ENCODE assay signal across 16 cellular contexts in the genomic region with DNA sequence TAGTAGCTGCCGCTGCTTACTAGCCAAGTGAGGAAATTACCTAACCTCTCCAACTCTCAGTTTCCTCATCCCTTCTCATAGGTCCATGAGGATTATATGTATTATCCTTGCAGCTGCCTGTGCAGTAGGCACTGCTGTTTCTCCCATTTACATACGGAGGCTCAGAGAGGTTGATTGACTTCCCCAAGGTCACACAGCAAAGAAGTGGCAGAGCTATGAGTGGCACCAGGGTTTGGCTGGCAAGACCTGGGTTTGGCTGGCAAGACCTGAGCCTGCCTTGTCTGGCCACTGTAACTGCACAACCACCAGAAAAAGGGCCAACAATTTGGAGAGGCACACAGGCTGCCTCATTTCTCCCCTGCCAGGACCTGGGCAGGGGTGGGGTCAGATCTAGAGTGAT. TPM values are rescaled to one million over a fixed set of nuclear protein-coding genes. Genes with fewer than 3 reads are reported as not detected.
DNase-seq lines count a peak whose midpoint lies in the region; ATAC-seq and TF ChIP-seq lines count a peak whose summit lies in the region.
"Had no signal": no experiment of that assay in that cellular context is flagged by ENCODE, and none has a peak within 500 bp of the region (broad histone marks: within the 10 kb centered on the region; RNA-seq: fewer than 3 reads in every experiment).

No MANE protein-coding gene starts in this region.

- H3K36me3 ChIP-seq in MM.1S (replicated peaks; ENCODE audit: insufficient read depth, low read length) (no peaks in the 10 kb centered on the region), neural cell (ENCODE audit: insufficient read depth, low read length) (no peaks in the 10 kb centered on the region)
- H3K36me3 ChIP-seq: BE2C, SJCRH30 had no signal

- no peak overlapping the region for H3K9ac ChIP-seq in MM.1S (ENCODE audit: low read length)
- H3K9ac ChIP-seq in neural cell (ENCODE audit: low read length), result peak overlapping the region; percentile 90

- no peak for DNase-seq in CD4-positive, alpha-beta T cell
- DNase-seq in MM.1S (no peak), caudate nucleus (lab: John Stamatoyannopoulos, UW) (no peak), SK-N-DZ (ENCODE audit: low spot score) (no peak), UCSD-AML1 (lab: John Stamatoyannopoulos, UW; ENCODE audit: unreplicated experiment) (no peak)
- no peak for DNase-seq in activated effector memory CD4-positive, alpha-beta T cell treated with Interleukin-2 at 50 U/mL for 16 hours
- DNase-seq: BE2C, GF-D8, Kasumi-1, NCI-H1436, NCI-H2029 treated with DMSO at 0.1 percent for 48 hours, NCI-H510A, SJCRH30 had no signal

- H3K4me2 ChIP-seq in MM.1S (ENCODE audit: low read depth, low read length) (no peak overlapping the region), neural cell (ENCODE audit: low read length) (no peak overlapping the region)

- H3K27me3 Mint-ChIP-seq in CD4-positive, alpha-beta T cell, result peaks cover 10% of the 10 kb centered on the region

- no peak overlapping the region for H3K4me3 ChIP-seq in MM.1S (ENCODE audit: low read length)
- H3K4me3 ChIP-seq in neural cell (ENCODE audit: low read length), result no peak overlapping the region
- H3K4me3 ChIP-seq: SJCRH30 had no signal

- CTCF ChIA-PET in CD4-positive, alpha-beta T cell (lab: Charles Lee), result interaction anchor here (1.4 kb wide), 1 partner anchor 10 kb away, joined by 5 read pairs; no protein-coding TSS in a partner anchor

- intact Hi-C loops in CD4-positive, alpha-beta T cell (cut with DNase I, micrococcal nuclease), result no loop called here

- no peak overlapping the region for H3K27ac ChIP-seq in CD4-positive, alpha-beta T cell (ENCODE audit: low read depth, low read length)
- H3K27ac ChIP-seq in MM.1S (ENCODE audit: low read length) (peak overlapping the region; percentile 12; the same call in 1 of the 2 replicates), caudate nucleus (ENCODE audit: low read depth, low read length) (peak overlapping the region; percentile 98), neural cell (ENCODE audit: low read length) (peak overlapping the region; percentile 100)
- H3K27ac ChIP-seq: SJCRH30 had no signal

- peak overlapping the region; percentile 39 for H3K4me3 Mint-ChIP-seq in CD4-positive, alpha-beta T cell
- H3K4me3 Mint-ChIP-seq: CD8-positive, alpha-beta T cell had no signal

- H3F3A ChIP-seq in MM.1S (ENCODE audit: insufficient read depth, low read length), result peaks cover 10% of the 10 kb centered on the region
- peaks cover 25% of the 10 kb centered on the region for H3F3A ChIP-seq in neural cell (ENCODE audit: insufficient read depth, low read length, poor library complexity, severe bottlenecking)

- H3K4me1 ChIP-seq in MM.1S (ENCODE audit: low read length), result peaks cover 34% of the 10 kb centered on the region

- H2AFZ ChIP-seq in MM.1S (ENCODE audit: low read length) (no peak overlapping the region), neural cell (ENCODE audit: low read depth, low read length) (no peak overlapping the region)

- peaks cover 17% of the 10 kb centered on the region for H3K4me1 Mint-ChIP-seq in CD4-positive, alpha-beta T cell (ENCODE audit: low read depth)

- H3K27ac Mint-ChIP-seq in CD4-positive, alpha-beta T cell, result no peak overlapping the region
- H3K27ac Mint-ChIP-seq: CD8-positive, alpha-beta T cell had no signal

- H4K20me1 ChIP-seq in MM.1S (ENCODE audit: insufficient read depth, low read length) (no peaks in the 10 kb centered on the region), neural cell (ENCODE audit: insufficient read depth) (peaks cover 4% of the 10 kb centered on the region)

- no peak for TF ChIP-seq EP300 in neural cell (conservative IDR thresholded peaks at IDR 0.05; ENCODE audit: poor library complexity, severe bottlenecking)

- H3K36me3 Mint-ChIP-seq in CD4-positive, alpha-beta T cell (ENCODE audit: low read depth), result no peaks in the 10 kb centered on the region
- H3K36me3 Mint-ChIP-seq: CD8-positive, alpha-beta T cell had no signal

- POLR2A ChIA-PET in CD4-positive, alpha-beta T cell (lab: Charles Lee), result no interaction called here

- H3K79me2 ChIP-seq in MM.1S (ENCODE audit: low read length) (no peaks in the 10 kb centered on the region), neural cell (replicated peaks; ENCODE audit: insufficient read depth, low read length) (peaks cover 34% of the 10 kb centered on the region)

- H3K9me3 Mint-ChIP-seq in CD4-positive, alpha-beta T cell, result no peaks in the 10 kb centered on the region
- H3K9me3 Mint-ChIP-seq: CD8-positive, alpha-beta T cell had no signal

- TF ChIP-seq RAD21 in neural cell (conservative IDR thresholded peaks at IDR 0.05), result no peak

- TF ChIP-seq CTCF in CD4-positive, alpha-beta T cell (IDR thresholded peaks at IDR 0.05), result no peak
- TF ChIP-seq CTCF in MM.1S (IDR thresholded peaks at IDR 0.05; ENCODE audit: low read length), result no peak
- no peak for TF ChIP-seq CTCF in neural cell (IDR thresholded peaks at IDR 0.05; ENCODE audit: poor library complexity, severe bottlenecking)

- no peak for ATAC-seq in CD4-positive, alpha-beta T cell (ENCODE audit: poor library complexity)
- no peak for ATAC-seq in GM18867 (IDR thresholded peaks at IDR 0.05; ENCODE audit: unreplicated experiment)
- ATAC-seq: CD8-positive, alpha-beta T cell had no signal

- H3K9me3 ChIP-seq in CD4-positive, alpha-beta T cell (ENCODE audit: control insufficient read depth, low read length), result no peaks in the 10 kb centered on the region
- H3K9me3 ChIP-seq in MM.1S (replicated peaks; ENCODE audit: insufficient read depth, low read length) (no peaks in the 10 kb centered on the region), neural cell (ENCODE audit: low read length) (no peaks in the 10 kb centered on the region)
- H3K9me3 ChIP-seq: BE2C, SJCRH30 had no signal

- H3K9me2 ChIP-seq in MM.1S (replicated peaks; ENCODE audit: insufficient read depth, low read length), result no peaks in the 10 kb centered on the region
- no peaks in the 10 kb centered on the region for H3K9me2 ChIP-seq in neural cell (ENCODE audit: insufficient read depth, low read length)

- no peaks in the 10 kb centered on the region for H3K27me3 ChIP-seq in CD4-positive, alpha-beta T cell (ENCODE audit: control insufficient read depth, insufficient read depth, low read length)
- H3K27me3 ChIP-seq in MM.1S (replicated peaks; ENCODE audit: insufficient read depth, low read length) (no peaks in the 10 kb centered on the region), neural cell (ENCODE audit: insufficient read depth, low read depth, low read length) (no peaks in the 10 kb centered on the region)
- H3K27me3 ChIP-seq: BE2C had no signal

TF ChIP-seq in neural cell, 6 proteins besides CTCF, POLR2A, EP300 and RAD21:
- TF ChIP-seq POLR2AphosphoS5 (IDR thresholded peaks at IDR 0.05), result no peak
- no peak for TF ChIP-seq EZH2 (IDR thresholded peaks at IDR 0.05; ENCODE audit: borderline replicate concordance, insufficient read depth, low read length, poor library complexity, severe bottlenecking)
- TF ChIP-seq, protein P1, sequence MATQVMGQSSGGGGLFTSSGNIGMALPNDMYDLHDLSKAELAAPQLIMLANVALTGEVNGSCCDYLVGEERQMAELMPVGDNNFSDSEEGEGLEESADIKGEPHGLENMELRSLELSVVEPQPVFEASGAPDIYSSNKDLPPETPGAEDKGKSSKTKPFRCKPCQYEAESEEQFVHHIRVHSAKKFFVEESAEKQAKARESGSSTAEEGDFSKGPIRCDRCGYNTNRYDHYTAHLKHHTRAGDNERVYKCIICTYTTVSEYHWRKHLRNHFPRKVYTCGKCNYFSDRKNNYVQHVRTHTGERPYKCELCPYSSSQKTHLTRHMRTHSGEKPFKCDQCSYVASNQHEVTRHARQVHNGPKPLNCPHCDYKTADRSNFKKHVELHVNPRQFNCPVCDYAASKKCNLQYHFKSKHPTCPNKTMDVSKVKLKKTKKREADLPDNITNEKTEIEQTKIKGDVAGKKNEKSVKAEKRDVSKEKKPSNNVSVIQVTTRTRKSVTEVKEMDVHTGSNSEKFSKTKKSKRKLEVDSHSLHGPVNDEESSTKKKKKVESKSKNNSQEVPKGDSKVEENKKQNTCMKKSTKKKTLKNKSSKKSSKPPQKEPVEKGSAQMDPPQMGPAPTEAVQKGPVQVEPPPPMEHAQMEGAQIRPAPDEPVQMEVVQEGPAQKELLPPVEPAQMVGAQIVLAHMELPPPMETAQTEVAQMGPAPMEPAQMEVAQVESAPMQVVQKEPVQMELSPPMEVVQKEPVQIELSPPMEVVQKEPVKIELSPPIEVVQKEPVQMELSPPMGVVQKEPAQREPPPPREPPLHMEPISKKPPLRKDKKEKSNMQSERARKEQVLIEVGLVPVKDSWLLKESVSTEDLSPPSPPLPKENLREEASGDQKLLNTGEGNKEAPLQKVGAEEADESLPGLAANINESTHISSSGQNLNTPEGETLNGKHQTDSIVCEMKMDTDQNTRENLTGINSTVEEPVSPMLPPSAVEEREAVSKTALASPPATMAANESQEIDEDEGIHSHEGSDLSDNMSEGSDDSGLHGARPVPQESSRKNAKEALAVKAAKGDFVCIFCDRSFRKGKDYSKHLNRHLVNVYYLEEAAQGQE (IDR thresholded peaks at IDR 0.05; ENCODE audit: borderline replicate concordance), result no peak
- TF ChIP-seq MXI1 (conservative IDR thresholded peaks at IDR 0.05; ENCODE audit: poor library complexity, severe bottlenecking), result no peak
- TF ChIP-seq TAF1 (IDR thresholded peaks at IDR 0.05; ENCODE audit: low read depth), result no peak
- TF ChIP-seq SMC3 (conservative IDR thresholded peaks at IDR 0.05; ENCODE audit: poor library complexity), result no peak

RNA-seq across cellular contexts. Expression of a gene that starts 2.5 kb away (rescaled TPM):
- 1 to 10 TPM; 2.8 to 3.2 TPM for total RNA-seq in CD4-positive, alpha-beta T cell
- 507 and 592 TPM in 2 replicates for polyA plus RNA-seq in neural cell
- polyA minus RNA-seq in neural cell, result 346 and 414 TPM in 2 replicates
- polyA plus RNA-seq in SK-N-DZ (2014; cell fraction: cytosol; rRNA removed), result 142 and 156 TPM in 2 replicates
- polyA plus RNA-seq in SK-N-DZ (2014; cell fraction: nucleus; rRNA removed), result 256 and 322 TPM in 2 replicates
- total RNA-seq: CD8-positive, alpha-beta T cell had no signal

RNA-seq across cellular contexts. Expression of a gene that starts 17.8 kb away (rescaled TPM):
- 10 to 100 TPM; 21.9 to 25.5 TPM for total RNA-seq in CD4-positive, alpha-beta T cell
- polyA plus RNA-seq in neural cell, result 59.4 and 61.2 TPM in 2 replicates
- polyA minus RNA-seq in neural cell, result 34.6 and 36.9 TPM in 2 replicates
- 39.1 and 40.9 TPM in 2 replicates for polyA plus RNA-seq in SK-N-DZ (2014; cell fraction: cytosol; rRNA removed)
- 179 and 180 TPM in 2 replicates for polyA plus RNA-seq in SK-N-DZ (2014; cell fraction: nucleus; rRNA removed)
